8 cellular contexts compared by ENCODE assay signal in the genomic region with DNA sequence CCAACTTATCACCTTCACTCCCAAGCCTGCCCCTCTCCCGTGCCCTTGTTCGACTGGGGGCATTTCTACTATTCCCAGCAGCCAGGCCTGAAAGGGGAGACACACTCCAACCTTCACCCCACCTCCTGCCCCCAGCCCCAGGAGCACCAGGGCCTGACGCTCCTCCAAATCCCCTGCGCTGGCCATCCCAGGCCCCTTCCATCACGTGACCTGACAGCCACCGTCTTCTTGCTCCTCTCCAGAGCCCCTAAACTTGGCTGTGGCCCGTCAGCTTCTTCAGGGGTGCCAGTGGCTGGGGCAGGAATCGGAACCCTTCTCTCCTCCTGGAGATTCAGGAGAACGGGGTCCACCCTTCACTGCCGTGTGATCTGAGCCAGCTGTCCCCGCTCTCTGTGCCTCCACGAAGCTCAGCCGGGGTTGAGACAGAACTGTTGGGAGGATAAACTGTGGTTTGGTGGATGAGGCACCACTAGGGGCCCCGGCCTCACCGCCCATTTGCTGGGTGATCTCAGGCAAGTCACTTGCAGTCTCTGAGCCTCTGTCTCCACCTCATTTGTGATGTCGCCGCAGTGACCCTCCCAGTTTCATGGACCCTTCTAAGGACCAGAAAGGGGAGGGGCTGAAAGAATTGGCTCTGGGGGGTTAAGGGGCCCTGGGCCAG.
"Had no signal": no experiment of that assay in that cellular context is flagged by ENCODE, and none has a peak within 500 bp of the region (broad histone marks: within the 10 kb centered on the region; RNA-seq: fewer than 3 reads in every experiment).

No MANE protein-coding gene starts in this region.

- H3K27ac ChIP-seq: hepatocyte, prostate gland had no signal

- H3K9me3 ChIP-seq: prostate gland had no signal

- H3K27me3 ChIP-seq: hepatocyte had no signal

- H3K4me3 ChIP-seq: hepatocyte, left ventricle myocardium inferior, prostate gland, spleen had no signal

- H3K79me2 ChIP-seq: hepatocyte had no signal

- H2AFZ ChIP-seq: hepatocyte had no signal

- H3K27ac Mint-ChIP-seq: activated T-helper 17 cell treated with anti-CD3 and anti-CD28 coated beads, Interleukin-2, amount 50 U/mL, for 72 hours; natural killer cell; type B pancreatic cell had no signal

- H3K4me1 Mint-ChIP-seq: stimulated activated naive CD8-positive, alpha-beta T cell treated with anti-CD3 and anti-CD28 coated beads, Interleukin-15, amount 100 ng/mL, for 72 hours had no signal

- H3K27me3 Mint-ChIP-seq: type B pancreatic cell had no signal

- H3K36me3 ChIP-seq: left ventricle myocardium inferior, prostate gland, spleen had no signal

- H3K36me3 Mint-ChIP-seq: natural killer cell, type B pancreatic cell had no signal

- H3K4me3 Mint-ChIP-seq: activated T-helper 17 cell treated with anti-CD3 and anti-CD28 coated beads, Interleukin-2, amount 50 U/mL, for 72 hours; natural killer cell; stimulated activated naive CD8-positive, alpha-beta T cell treated with anti-CD3 and anti-CD28 coated beads, Interleukin-15, amount 100 ng/mL, for 72 hours; type B pancreatic cell had no signal

- H3K4me1 ChIP-seq: prostate gland had no signal

- H3K4me2 ChIP-seq: hepatocyte had no signal

- H3K9me3 Mint-ChIP-seq: activated T-helper 17 cell treated with anti-CD3 and anti-CD28 coated beads, Interleukin-2, amount 50 U/mL, for 72 hours; natural killer cell; stimulated activated naive CD8-positive, alpha-beta T cell treated with anti-CD3 and anti-CD28 coated beads, Interleukin-15, amount 100 ng/mL, for 72 hours; type B pancreatic cell had no signal
